In genomic region chr20:50165687-50166554, GRCh38 we compare ENCODE assay signal across 1 cellular context.
TF ChIP-seq lines count a peak whose summit lies in the region.

No MANE protein-coding gene starts in this region.

TF ChIP-seq in HepG2, 621 proteins besides CTCF, POLR2A, EP300 and RAD21 (continued from another document and continues in another):
- 0 out of 2 replicates have a peak, but pooled peaks have one; percentile 48 for TF ChIP-seq ZNF513 (CRISPR knock-in tag; conservative IDR thresholded peaks at IDR 0.05)
- TF ChIP-seq GLI4 (CRISPR knock-in tag; IDR thresholded peaks at IDR 0.05; ENCODE audit: borderline replicate concordance) = no peak; the same call in 1 of the 2 replicates
- TF ChIP-seq PHF20 (CRISPR knock-in tag; IDR thresholded peaks at IDR 0.05) = no peak; the same call in 1 of the 2 replicates
- no peak for TF ChIP-seq ZNF496 (CRISPR knock-in tag; IDR thresholded peaks at IDR 0.05; ENCODE audit: insufficient replicate concordance)
- no peak for TF ChIP-seq SCMH1 (CRISPR knock-in tag; IDR thresholded peaks at IDR 0.05; ENCODE audit: borderline replicate concordance)
- TF ChIP-seq WIZ (CRISPR knock-in tag; IDR thresholded peaks at IDR 0.05) = no peak
- peak; percentile 99 for TF ChIP-seq PHF21A (CRISPR knock-in tag; IDR thresholded peaks at IDR 0.05)
- no peak for TF ChIP-seq FIP1L1 (IDR thresholded peaks at IDR 0.05; ENCODE audit: borderline replicate concordance, insufficient read depth, low read depth, low read length)
- TF ChIP-seq EHMT2 (IDR thresholded peaks at IDR 0.05; ENCODE audit: borderline replicate concordance, low read depth, low read length) = no peak
- TF ChIP-seq ZNF841 (CRISPR knock-in tag; IDR thresholded peaks at IDR 0.05; ENCODE audit: borderline replicate concordance) = no peak
- peak; percentile 83; the same call in 1 of the 2 replicates for TF ChIP-seq ZNF775 (CRISPR knock-in tag; IDR thresholded peaks at IDR 0.05; ENCODE audit: borderline replicate concordance)
- peak; percentile 81 for TF ChIP-seq HNRNPH1 (optimal IDR thresholded peaks at IDR 0.05; ENCODE audit: low read depth, low read length)
- TF ChIP-seq GFI1 (CRISPR knock-in tag; IDR thresholded peaks at IDR 0.05; ENCODE audit: borderline replicate concordance) = peak; percentile 96
- peak; percentile 75; the same call in 1 of the 2 replicates for TF ChIP-seq HNF4G (IDR thresholded peaks at IDR 0.05; ENCODE audit: borderline replicate concordance, low read depth, low read length)
- no peak; the same call in 1 of the 2 replicates for TF ChIP-seq HNF4G (CRISPR knock-in tag; IDR thresholded peaks at IDR 0.05; ENCODE audit: borderline replicate concordance, low read depth)
- peak; percentile 99 for TF ChIP-seq DNMT3B (CRISPR knock-in tag; conservative IDR thresholded peaks at IDR 0.05)
- TF ChIP-seq LRRFIP1 (CRISPR knock-in tag; conservative IDR thresholded peaks at IDR 0.05) = peak; percentile 46; the same call in 1 of the 2 replicates
- TF ChIP-seq SOX13 (IDR thresholded peaks at IDR 0.05) = peak; percentile 72
- peak; percentile 23 to 83; a peak in 2 of 4 replicates for TF ChIP-seq SOX13 (CRISPR knock-in tag; conservative IDR thresholded peaks at IDR 0.05 in 1 of 2, IDR thresholded peaks at IDR 0.05 in 1 of 2)
- TF ChIP-seq ZNF781 (CRISPR knock-in tag; IDR thresholded peaks at IDR 0.05; ENCODE audit: borderline replicate concordance, not compliant biosample characterization) = peak; percentile 98
- no peak for TF ChIP-seq CREBL2 (CRISPR knock-in tag; IDR thresholded peaks at IDR 0.05; ENCODE audit: borderline replicate concordance)
- TF ChIP-seq ZNF430 (CRISPR knock-in tag; IDR thresholded peaks at IDR 0.05) = peak; percentile 86
- TF ChIP-seq KLF12 (CRISPR knock-in tag; IDR thresholded peaks at IDR 0.05; ENCODE audit: borderline replicate concordance) = peak; percentile 89; the same call in 1 of the 2 replicates
- peak; percentile 94 for TF ChIP-seq ZNF746 (CRISPR knock-in tag; IDR thresholded peaks at IDR 0.05)
- TF ChIP-seq ZNF691 (CRISPR knock-in tag; IDR thresholded peaks at IDR 0.05; ENCODE audit: borderline replicate concordance, low read depth) = no peak; the same call in 1 of the 2 replicates
- TF ChIP-seq ZNF850 (CRISPR knock-in tag; conservative IDR thresholded peaks at IDR 0.05) = peak; percentile 28; the same call in 1 of the 2 replicates
- TF ChIP-seq PHF8 (CRISPR knock-in tag; IDR thresholded peaks at IDR 0.05) = peak; percentile 69; the same call in 1 of the 2 replicates
- TF ChIP-seq SMAD3 (CRISPR knock-in tag; IDR thresholded peaks at IDR 0.05) = no peak; the same call in 1 of the 2 replicates
- 0 out of 2 replicates have a peak, but pooled peaks have one; percentile 49 for TF ChIP-seq GABPB1 (CRISPR knock-in tag; IDR thresholded peaks at IDR 0.05)
- peak; percentile 85 for TF ChIP-seq DPF2 (CRISPR knock-in tag; IDR thresholded peaks at IDR 0.05; ENCODE audit: borderline replicate concordance, low read depth)
- peak; percentile 87 for TF ChIP-seq NCOA2 (CRISPR knock-in tag; IDR thresholded peaks at IDR 0.05)
- TF ChIP-seq TRIM22 (IDR thresholded peaks at IDR 0.05) = no peak
- no peak for TF ChIP-seq ZSCAN20 (CRISPR knock-in tag; IDR thresholded peaks at IDR 0.05; ENCODE audit: borderline replicate concordance)
- TF ChIP-seq GATAD2A (CRISPR knock-in tag; IDR thresholded peaks at IDR 0.05) = peak; percentile 92
- TF ChIP-seq PLRG1 (conservative IDR thresholded peaks at IDR 0.05) = no peak
- peak; percentile 94 for TF ChIP-seq ZFP36L1 (CRISPR knock-in tag; IDR thresholded peaks at IDR 0.05)
- peak; percentile 95 for TF ChIP-seq ZNF510 (CRISPR knock-in tag; IDR thresholded peaks at IDR 0.05; ENCODE audit: low read depth)
- no peak for TF ChIP-seq ZSCAN22 (CRISPR knock-in tag; IDR thresholded peaks at IDR 0.05)
- peak; percentile 7; the same call in 1 of the 2 replicates for TF ChIP-seq ZNF776 (CRISPR knock-in tag; IDR thresholded peaks at IDR 0.05)
- no peak for TF ChIP-seq ZNF577 (CRISPR knock-in tag; IDR thresholded peaks at IDR 0.05; ENCODE audit: borderline replicate concordance, low read depth)
- TF ChIP-seq ZSCAN30 (CRISPR knock-in tag; IDR thresholded peaks at IDR 0.05) = 0 out of 2 replicates have a peak, but pooled peaks have one; percentile 84
- TF ChIP-seq SOX6 (IDR thresholded peaks at IDR 0.05) = no peak
- peak; percentile 98 for TF ChIP-seq SOX6 (CRISPR knock-in tag; IDR thresholded peaks at IDR 0.05)
- peak; percentile 92 for TF ChIP-seq ZNF503 (CRISPR knock-in tag; IDR thresholded peaks at IDR 0.05)
- 0 out of 2 replicates have a peak, but pooled peaks have one; percentile 29 for TF ChIP-seq BATF2 (CRISPR knock-in tag; IDR thresholded peaks at IDR 0.05)
- TF ChIP-seq HES4 (CRISPR knock-in tag; IDR thresholded peaks at IDR 0.05; ENCODE audit: borderline replicate concordance) = peak; percentile 88
- TF ChIP-seq ADNP (CRISPR knock-in tag; IDR thresholded peaks at IDR 0.05) = no peak
- TF ChIP-seq HOXA9 (CRISPR knock-in tag; IDR thresholded peaks at IDR 0.05; ENCODE audit: borderline replicate concordance) = no peak; the same call in 1 of the 2 replicates
- TF ChIP-seq NFE2L1 (CRISPR knock-in tag; IDR thresholded peaks at IDR 0.05; ENCODE audit: borderline replicate concordance) = peak; percentile 95; the same call in 1 of the 2 replicates
- TF ChIP-seq SMARCC2 (IDR thresholded peaks at IDR 0.05) = 0 out of 2 replicates have a peak, but pooled peaks have one; percentile 18
- TF ChIP-seq CEBPZ (IDR thresholded peaks at IDR 0.05; ENCODE audit: low read length) = no peak
